15 cellular contexts compared by ENCODE assay signal in genomic region chr2:38060206-38060605, GRCh38. TPM values are rescaled to one million over a fixed set of nuclear protein-coding genes. Genes with fewer than 3 reads are reported as not detected.
DNase-seq lines count a peak whose midpoint lies in the region; ATAC-seq and TF ChIP-seq lines count a peak whose summit lies in the region.
"Had no signal": no experiment of that assay in that cellular context is flagged by ENCODE, and none has a peak within 500 bp of the region (broad histone marks: within the 10 kb centered on the region; RNA-seq: fewer than 3 reads in every experiment).

No MANE protein-coding gene starts in this region.

- no peaks in the 10 kb centered on the region for H3K4me1 ChIP-seq in GM23338 (ENCODE audit: insufficient read depth)
- H3K4me1 ChIP-seq: HAP-1 had no signal

- no peaks in the 10 kb centered on the region for H3F3A ChIP-seq in GM23338 (replicated peaks; ENCODE audit: low read depth)

- H3K36me3 Mint-ChIP-seq in GM23338 (ENCODE audit: low read depth) (no peaks in the 10 kb centered on the region), nephron (ENCODE audit: low read depth) (peaks cover 18% of the 10 kb centered on the region)
- H3K36me3 Mint-ChIP-seq in stimulated activated naive B cell treated with anti-CD40 and anti-IgM and Interleukin-4, amounts not matched to agents 10 μg/mL and 1 μg/mL and 100 μg/mL, for 72 hours, result peaks cover 4 to 13% of the 10 kb centered on the region in 2 donors
- H3K36me3 Mint-ChIP-seq: CD4-positive, alpha-beta memory T cell had no signal

- H3K9me2 ChIP-seq in GM23338 (ENCODE audit: insufficient read depth), result no peaks in the 10 kb centered on the region

- H3K4me3 Mint-ChIP-seq in GM23338 (no peak overlapping the region), nephron (no peak overlapping the region)
- no peak overlapping the region for H3K4me3 Mint-ChIP-seq in stimulated activated naive B cell treated with anti-CD40 and anti-IgM and Interleukin-4, amounts not matched to agents 10 μg/mL and 1 μg/mL and 100 μg/mL, for 72 hours
- H3K4me3 Mint-ChIP-seq: CD14-positive monocyte; CD4-positive, alpha-beta memory T cell had no signal

- DNase-seq in GM23338 (ENCODE audit: low spot score) (no peak), GM10266 (ENCODE audit: extremely low spot score) (no peak), NCI-H82 treated with DMSO at 0.1 percent for 48 hours (lab: John Stamatoyannopoulos, UW; ENCODE audit: unreplicated experiment) (no peak), activated gamma-delta T cell (lab: John Stamatoyannopoulos, UW) (no peak), NCI-H524 treated with DMSO at 0.1 percent for 48 hours (lab: John Stamatoyannopoulos, UW) (no peak)
- no peak for DNase-seq in stimulated activated naive B cell treated with anti-CD40 and anti-IgM and Interleukin-4, amounts not matched to agents 10 μg/mL and 1 μg/mL and 100 μg/mL, for 72 hours
- DNase-seq: 8988T; CD4-positive, alpha-beta memory T cell; DMS153; DMS79; GDM1 had no signal

- no peak overlapping the region for H3K27ac Mint-ChIP-seq in GM23338
- peak overlapping the region; percentile 28 to 77 (median 43) for H3K27ac Mint-ChIP-seq in nephron
- H3K27ac Mint-ChIP-seq in stimulated activated naive B cell treated with anti-CD40 and anti-IgM and Interleukin-4, amounts not matched to agents 10 μg/mL and 1 μg/mL and 100 μg/mL, for 72 hours, result peak overlapping the region; percentile 9

- H3K27ac ChIP-seq in GM23338 (ENCODE audit: low read depth), result no peak overlapping the region
- H3K27ac ChIP-seq: BLaER1 had no signal

- H4K20me1 ChIP-seq in GM23338 (replicated peaks; ENCODE audit: insufficient read depth), result no peaks in the 10 kb centered on the region
- H4K20me1 ChIP-seq: BLaER1 had no signal

- no peak for TF ChIP-seq CTCF in GM23338 (conservative IDR thresholded peaks at IDR 0.05; ENCODE audit: low read depth in 2 of 2)
- TF ChIP-seq CTCF in nephron (IDR thresholded peaks at IDR 0.05; ENCODE audit: unreplicated experiment in 3 of 3), result no peak
- no peak for TF ChIP-seq CTCF in GM10266 (IDR thresholded peaks at IDR 0.05; ENCODE audit: control insufficient read depth, insufficient read depth, low read depth, missing control alignments)

- no peaks in the 10 kb centered on the region for H3K36me3 ChIP-seq in GM23338 (ENCODE audit: insufficient read depth)
- H3K36me3 ChIP-seq: BLaER1, HAP-1 had no signal

- no peaks in the 10 kb centered on the region for H3K79me2 ChIP-seq in GM23338 (replicated peaks; ENCODE audit: insufficient read depth)

- H3K4me2 ChIP-seq in GM23338, result no peak overlapping the region
- H3K4me2 ChIP-seq: BLaER1 had no signal

- peak overlapping the region; percentile 69; the same call in 1 of the 2 replicates for H2AFZ ChIP-seq in GM23338

- no peaks in the 10 kb centered on the region for H3K9me3 Mint-ChIP-seq in GM23338
- no peaks in the 10 kb centered on the region for H3K9me3 Mint-ChIP-seq in nephron
- peaks cover 0 to 4% of the 10 kb centered on the region in 2 donors for H3K9me3 Mint-ChIP-seq in stimulated activated naive B cell treated with anti-CD40 and anti-IgM and Interleukin-4, amounts not matched to agents 10 μg/mL and 1 μg/mL and 100 μg/mL, for 72 hours

- ATAC-seq in GM23338, result no peak
- ATAC-seq in stimulated activated naive B cell treated with anti-CD40 and anti-IgM and Interleukin-4, amounts not matched to agents 10 μg/mL and 1 μg/mL and 100 μg/mL, for 72 hours (replicated peaks), result no peak

- no peaks in the 10 kb centered on the region for H3K27me3 Mint-ChIP-seq in GM23338 (ENCODE audit: insufficient read depth, low read depth, poor library complexity)
- peaks cover 4% of the 10 kb centered on the region for H3K27me3 Mint-ChIP-seq in nephron (ENCODE audit: low read depth)
- H3K27me3 Mint-ChIP-seq in stimulated activated naive B cell treated with anti-CD40 and anti-IgM and Interleukin-4, amounts not matched to agents 10 μg/mL and 1 μg/mL and 100 μg/mL, for 72 hours, result peaks cover 9 to 22% of the 10 kb centered on the region in 2 donors

- H3K4me1 Mint-ChIP-seq in GM23338 (no peaks in the 10 kb centered on the region; the same call in 2 of the 3 replicates), nephron (peaks cover 20% of the 10 kb centered on the region)
- peaks cover 12 to 17% of the 10 kb centered on the region in 2 donors for H3K4me1 Mint-ChIP-seq in stimulated activated naive B cell treated with anti-CD40 and anti-IgM and Interleukin-4, amounts not matched to agents 10 μg/mL and 1 μg/mL and 100 μg/mL, for 72 hours
- H3K4me1 Mint-ChIP-seq: CD4-positive, alpha-beta memory T cell had no signal

- H3K27me3 ChIP-seq in GM23338 (ENCODE audit: insufficient read depth), result no peaks in the 10 kb centered on the region
- H3K27me3 ChIP-seq: BLaER1 had no signal

- H3K4me3 ChIP-seq in GM23338, result no peak overlapping the region
- H3K4me3 ChIP-seq: BLaER1, HAP-1 had no signal

TF ChIP-seq in GM23338, 12 proteins besides CTCF, POLR2A, EP300 and RAD21:
- no peak for TF ChIP-seq CREB1 (CRISPR knock-in tag; IDR thresholded peaks at IDR 0.05; ENCODE audit: low read depth)

RNA-seq across cellular contexts. Expression of gene CYP1B1, which starts 15.7 kb away (rescaled TPM):
- total RNA-seq in GM23338 (2014; rRNA removed; shearing (Covaris generic)), result 2.6 and 6.2 TPM in 2 replicates
- 2.4 and 3.3 TPM in 2 replicates for polyA plus RNA-seq in GM23338 (2016; fragmentation: Nextera tagmentation; extraction: Ambion mirVana)
